ENCODE assay signal across 18 cellular contexts in genomic region chr3:42705962-42706585, GRCh38. TPM values are rescaled to one million over a fixed set of nuclear protein-coding genes. Genes with fewer than 3 reads are reported as not detected.
A peak's percentile ranks its signal among the peaks of the same experiment; 100 is the strongest.
DNase-seq lines count a peak whose midpoint lies in the region; ATAC-seq and TF ChIP-seq lines count a peak whose summit lies in the region.
"Had no signal": no experiment of that assay in that cellular context is flagged by ENCODE, and none has a peak within 500 bp of the region (broad histone marks: within the 10 kb centered on the region; RNA-seq: fewer than 3 reads in every experiment).

No MANE protein-coding gene starts in this region.

- no peak overlapping the region for H3K56ac ChIP-seq in H9 (ENCODE audit: insufficient read length, low read depth, low read length)

- DNase-seq in D341Med (ENCODE audit: low spot score) (peak; percentile 17), H9 (peak; percentile 20), right atrium auricular region (ENCODE audit: low spot score) (no peak), psoas muscle (no peak), HuH-7 (ENCODE audit: low spot score) (no peak)
- DNase-seq: BE2C; CD8-positive, alpha-beta T cell; DND-41; GDM1; GOT3; MG63; NCI-H1105 treated with DMSO at 0.1 percent for 48 hours; NCI-H187 treated with DMSO at 0.1 percent for 48 hours; NCI-H446 had no signal

- no peaks in the 10 kb centered on the region for H3K79me1 ChIP-seq in H9 (ENCODE audit: insufficient read depth, low read depth, low read length, poor library complexity, severe bottlenecking)

- H3T11ph ChIP-seq in H9 (ENCODE audit: low read length): no peak overlapping the region

- no peak overlapping the region for H4K5ac ChIP-seq in H9 (ENCODE audit: insufficient read length, low read depth, low read length)

- H3K4ac ChIP-seq in H9 (ENCODE audit: low read depth, low read length): no peak overlapping the region

- WGBS in H9 (ENCODE audit: extremely low coverage, insufficient read length, low lambda C conversion rate): no CpG with 5 or more reads among the region's 10 CpGs
- WGBS in psoas muscle, 3 donors: 48 to 63% (median 51%) methylated on average over 10 of the region's 10 CpGs

- H3K27ac Mint-ChIP-seq in H9: no peak overlapping the region; a peak in 2 of 7 replicates
- H3K27ac Mint-ChIP-seq: CD8-positive, alpha-beta T cell had no signal

- H3K9ac ChIP-seq in H9 (ENCODE audit: extremely low read depth, insufficient read length, low read length): no peak overlapping the region

- H4K20me1 ChIP-seq in H9 (ENCODE audit: control insufficient read depth, insufficient read depth, insufficient read length): no peaks in the 10 kb centered on the region

- no peak overlapping the region for H3K4me3 Mint-ChIP-seq in H9
- H3K4me3 Mint-ChIP-seq: CD8-positive, alpha-beta T cell had no signal

- no peak for ATAC-seq in psoas muscle
- ATAC-seq in GM18873 (IDR thresholded peaks at IDR 0.05; ENCODE audit: low FRiP score, unreplicated experiment): no peak
- ATAC-seq in GM18907 (IDR thresholded peaks at IDR 0.05; ENCODE audit: unreplicated experiment): no peak
- ATAC-seq in HG02759 (IDR thresholded peaks at IDR 0.05; ENCODE audit: unreplicated experiment): no peak
- ATAC-seq: CD8-positive, alpha-beta T cell had no signal

- H2BK20ac ChIP-seq in H9 (ENCODE audit: low read depth, low read length, poor library complexity, severe bottlenecking): no peak overlapping the region

- H3K27ac ChIP-seq in H9 (ENCODE audit: insufficient read length, low read depth, low read length): no peak overlapping the region
- peak overlapping the region; percentile 92 to 98 for H3K27ac ChIP-seq in right atrium auricular region
- H3K27ac ChIP-seq in psoas muscle: peak overlapping the region; percentile 100

- H3K4me1 ChIP-seq in H9 (ENCODE audit: insufficient read depth, low read length) (no peaks in the 10 kb centered on the region), right atrium auricular region (peaks cover 0 to 37% of the 10 kb centered on the region in 2 donors), psoas muscle (peaks cover 37% of the 10 kb centered on the region)
- H3K4me1 ChIP-seq: BE2C had no signal

- no peaks in the 10 kb centered on the region for H3K79me2 ChIP-seq in H9 (ENCODE audit: insufficient read depth, low read length)

- H2BK15ac ChIP-seq in H9 (ENCODE audit: low read depth, low read length): no peak overlapping the region

- H3K27me3 ChIP-seq in H9 (ENCODE audit: insufficient read depth, low read length): no peaks in the 10 kb centered on the region
- H3K27me3 ChIP-seq in right atrium auricular region: no peaks in the 10 kb centered on the region
- H3K27me3 ChIP-seq in psoas muscle (ENCODE audit: insufficient read depth in 3 of 3, low read length in 2 of 3): no peaks in the 10 kb centered on the region
- H3K27me3 ChIP-seq: BE2C, MG63 had no signal

- H3K27me3 Mint-ChIP-seq in H9 (ENCODE audit: low read depth): peaks cover 2% of the 10 kb centered on the region; the same call in 1 of the 2 replicates

- H4K91ac ChIP-seq in H9 (ENCODE audit: insufficient read length, low read depth, low read length): no peak overlapping the region

- H3K36me3 ChIP-seq in right atrium auricular region: no peaks in the 10 kb centered on the region
- no peaks in the 10 kb centered on the region for H3K36me3 ChIP-seq in psoas muscle (ENCODE audit: insufficient read depth in 1 of 2, low read depth in 1 of 2)
- H3K36me3 ChIP-seq: BE2C, MG63 had no signal

- peaks cover 9 to 21% of the 10 kb centered on the region in 2 experiments for H3K4me1 Mint-ChIP-seq in H9

- no peak overlapping the region for H2BK5ac ChIP-seq in H9 (ENCODE audit: insufficient read length, low read length)

- no peaks in the 10 kb centered on the region; a peak in 1 of 7 replicates for H3K36me3 Mint-ChIP-seq in H9 (ENCODE audit: insufficient read depth in 1 of 3, low read depth in 3 of 3)
- H3K36me3 Mint-ChIP-seq: CD8-positive, alpha-beta T cell had no signal

- no peaks in the 10 kb centered on the region for H3K23me2 ChIP-seq in H9 (ENCODE audit: insufficient read length, low read depth, low read length, poor library complexity, severe bottlenecking)

- H3K4me2 ChIP-seq in H9 (ENCODE audit: insufficient read depth, insufficient read length, low read length): no peak overlapping the region

- H3K18ac ChIP-seq in H9 (ENCODE audit: insufficient read length, low read depth, low read length): no peak overlapping the region

- no peaks in the 10 kb centered on the region for H3K9me3 ChIP-seq in H9 (ENCODE audit: control insufficient read depth, low read depth, low read length)
- no peaks in the 10 kb centered on the region for H3K9me3 ChIP-seq in right atrium auricular region
- H3K9me3 ChIP-seq in psoas muscle: no peaks in the 10 kb centered on the region
- H3K9me3 ChIP-seq: BE2C, MG63 had no signal

- no peak overlapping the region for H3K4me3 ChIP-seq in right atrium auricular region
- no peak overlapping the region for H3K4me3 ChIP-seq in psoas muscle
- H3K4me3 ChIP-seq: MG63 had no signal

- H4K8ac ChIP-seq in H9 (replicated peaks; ENCODE audit: insufficient read length, low read depth, low read length): no peak overlapping the region

- no peak overlapping the region for H2BK120ac ChIP-seq in H9 (ENCODE audit: low read depth, low read length, poor library complexity, severe bottlenecking)

- no peak overlapping the region for H2AFZ ChIP-seq in H9 (ENCODE audit: low read length)

- intact Hi-C loops in psoas muscle (cut with DNase I): no loop called here

- no peak overlapping the region for H3K23ac ChIP-seq in H9 (ENCODE audit: insufficient read length, low read depth, low read length)

- H2AK5ac ChIP-seq in H9 (ENCODE audit: insufficient read length, low read length): no peak overlapping the region

- TF ChIP-seq CTCF in H9 (conservative IDR thresholded peaks at IDR 0.05) (no peak), right atrium auricular region (IDR thresholded peaks at IDR 0.05) (no peak), psoas muscle (IDR thresholded peaks at IDR 0.05) (no peak)

- H3K9me3 Mint-ChIP-seq in H9: no peaks in the 10 kb centered on the region
- H3K9me3 Mint-ChIP-seq: CD8-positive, alpha-beta T cell had no signal

- no peak overlapping the region for H2BK12ac ChIP-seq in H9 (ENCODE audit: insufficient read length, low read depth, low read length)

- no peak overlapping the region; the same call in 1 of the 2 replicates for H3K14ac ChIP-seq in H9 (ENCODE audit: insufficient read depth, low read length)

RNA-seq across cellular contexts. Expression of gene HHATL, which starts 3.5 kb away (rescaled TPM):
- 0.46 TPM in 1 of 2 replicates, not detected in the other for total RNA-seq in H9 (2021)
- 100 to 1,000 TPM; 444 to 908 TPM for total RNA-seq in right atrium auricular region
- 100 to 1,000 TPM; 157 to 276 (median 212) TPM for total RNA-seq in psoas muscle
- 100 to 1,000 TPM in 1 of 3 donors, 10 to 100 TPM in 2; 37.0 to 188 (median 50.4) TPM for polyA plus RNA-seq in psoas muscle
- total RNA-seq: CD8-positive, alpha-beta T cell had no signal
- polyA plus RNA-seq: AG04450 had no signal

RNA-seq across cellular contexts. Expression of gene KLHL40, which starts 20.7 kb away (rescaled TPM):
- total RNA-seq in H9 (2021) (not detected in 2 replicates), right atrium auricular region (under 1 TPM; 0.15 to 0.63 TPM), psoas muscle (100 to 1,000 TPM; 241 to 923 (median 381) TPM)
- polyA plus RNA-seq in psoas muscle: 100 to 1,000 TPM; 306 to 822 (median 392) TPM
- total RNA-seq: CD8-positive, alpha-beta T cell had no signal
- polyA plus RNA-seq: AG04450 had no signal

RNA-seq across cellular contexts. Expression of gene ZBTB47, which starts 52.6 kb away (rescaled TPM):
- total RNA-seq in H9 (2021) (3.6 and 4.2 TPM in 2 replicates), right atrium auricular region (100 to 1,000 TPM in 1 of 2 donors, 10 to 100 TPM in 1; 92.4 to 129 TPM), psoas muscle (100 to 1,000 TPM in 2 of 4 donors, 10 to 100 TPM in 2; 87.2 to 151 (median 110) TPM)
- polyA plus RNA-seq in psoas muscle: 10 to 100 TPM; 41.6 to 90.3 (median 72.6) TPM

Comparison
In these comparisons a context has a peak if more than half of its experiments do, and no peak if none do; other contexts are left out.
1. DNase-seq: peak in D341Med (single experiment) and H9 (single experiment); none in right atrium auricular region (single experiment), psoas muscle (0 of 2) and HuH-7 (single experiment).
2. RNA of gene HHATL, which starts 3.5 kb away (total RNA-seq): 444 to 908 TPM in right atrium auricular region and 157 to 276 TPM in psoas muscle; 0.46 TPM in H9; every median in the first group is over 100 times any median in the second.
3. RNA of gene KLHL40, which starts 20.7 kb away (total RNA-seq): 241 to 923 TPM in psoas muscle; 0.15 to 0.63 TPM in right atrium auricular region and not detected in H9; every median in the first group is over 100 times any median in the second.
4. RNA of gene ZBTB47, which starts 52.6 kb away (total RNA-seq): 92.4 to 129 TPM in right atrium auricular region and 87.2 to 151 TPM in psoas muscle; 3.6 to 4.2 TPM in H9; every median in the first group is over 10 times any median in the second.